ENCODE assay signal across 9 cellular contexts in genomic region chr2:70133127-70133452, GRCh38. TPM values are rescaled to one million over a fixed set of nuclear protein-coding genes. Genes with fewer than 3 reads are reported as not detected.
DNase-seq lines count a peak whose midpoint lies in the region; ATAC-seq and TF ChIP-seq lines count a peak whose summit lies in the region.
"Had no signal": no experiment of that assay in that cellular context is flagged by ENCODE, and none has a peak within 500 bp of the region (broad histone marks: within the 10 kb centered on the region; RNA-seq: fewer than 3 reads in every experiment).

No MANE protein-coding gene starts in this region.

- H3K36me3 ChIP-seq in lower lobe of right lung, result no peaks in the 10 kb centered on the region
- no peaks in the 10 kb centered on the region for H3K36me3 ChIP-seq in thoracic aorta

- H3K36me3 Mint-ChIP-seq in activated CD4-positive, alpha-beta T cell treated with anti-CD3 and anti-CD28 coated beads, Interleukin-2, amount 10 ng/mL, durations not matched to agents 24 days and 14 days (ENCODE audit: low read depth), result peaks cover 6% of the 10 kb centered on the region
- peaks cover 2% of the 10 kb centered on the region for H3K36me3 Mint-ChIP-seq in activated naive CD8-positive, alpha-beta T cell treated with anti-CD3 and anti-CD28 coated beads, Interleukin-2, amount 50 U/mL, for 24 hours (ENCODE audit: low read depth)

- H3K4me3 ChIP-seq in lower lobe of right lung (peak overlapping the region; percentile 50), thoracic aorta (peak overlapping the region; percentile 68)

- peak overlapping the region; percentile 99 for H3K27ac Mint-ChIP-seq in activated CD4-positive, alpha-beta T cell treated with anti-CD3 and anti-CD28 coated beads, Interleukin-2, amount 10 ng/mL, durations not matched to agents 24 days and 14 days
- peak overlapping the region; percentile 97 for H3K27ac Mint-ChIP-seq in activated naive CD8-positive, alpha-beta T cell treated with anti-CD3 and anti-CD28 coated beads, Interleukin-2, amount 50 U/mL, for 24 hours

- no peak for TF ChIP-seq CTCF in lower lobe of right lung (IDR thresholded peaks at IDR 0.05)
- TF ChIP-seq CTCF in thoracic aorta (IDR thresholded peaks at IDR 0.05), result no peak

- peaks cover 3% of the 10 kb centered on the region for H3K9me3 Mint-ChIP-seq in activated CD4-positive, alpha-beta T cell treated with anti-CD3 and anti-CD28 coated beads, Interleukin-2, amount 10 ng/mL, durations not matched to agents 24 days and 14 days
- H3K9me3 Mint-ChIP-seq in activated naive CD8-positive, alpha-beta T cell treated with anti-CD3 and anti-CD28 coated beads, Interleukin-2, amount 50 U/mL, for 24 hours, result no peaks in the 10 kb centered on the region

- peaks cover 72% of the 10 kb centered on the region for H3K4me1 Mint-ChIP-seq in activated CD4-positive, alpha-beta T cell treated with anti-CD3 and anti-CD28 coated beads, Interleukin-2, amount 10 ng/mL, durations not matched to agents 24 days and 14 days
- H3K4me1 Mint-ChIP-seq in activated naive CD8-positive, alpha-beta T cell treated with anti-CD3 and anti-CD28 coated beads, Interleukin-2, amount 50 U/mL, for 24 hours, result peaks cover 87% of the 10 kb centered on the region

- intact Hi-C loops in activated CD4-positive, alpha-beta T cell treated with anti-CD3 and anti-CD28 coated beads, Interleukin-2, amount 10 ng/mL, durations not matched to agents 24 days and 14 days (cut with micrococcal nuclease), result loop anchor here (1.0 to 5.0 kb wide), 5 partner anchors 8 to 491 kb away; partner anchors contain the start of genes AAK1 and PCBP1
- intact Hi-C loops in lower lobe of right lung (cut with DNase I) (no loop called here), posterior cingulate gyrus (cut with DNase I) (no loop called here)

- DNase-seq in activated CD4-positive, alpha-beta T cell treated with anti-CD3 and anti-CD28 coated beads, Interleukin-2, amount 10 ng/mL, durations not matched to agents 24 days and 14 days, result no peak
- DNase-seq in activated CD4-positive, alpha-beta T cell treated with anti-CD3 and anti-CD28 coated beads, Interleukin-2, amount 50 U/mL, for 4 hours, result no peak
- DNase-seq in activated naive CD8-positive, alpha-beta T cell treated with anti-CD3 and anti-CD28 coated beads, Interleukin-2, amount 50 U/mL, for 24 hours, result no peak
- DNase-seq in lower lobe of right lung, result no peak
- no peak for DNase-seq in thoracic aorta (ENCODE audit: low spot score)
- no peak for DNase-seq in posterior cingulate gyrus
- no peak for DNase-seq in NCI-H446 treated with DMSO at 0.1 percent for 48 hours (lab: John Stamatoyannopoulos, UW)
- DNase-seq in stimulated activated CD4-positive, alpha-beta T cell treated with anti-CD3 and anti-CD28 coated beads, Interleukin-4, amount 100 ng/mL, for 24 hours, result no peak
- DNase-seq: activated CD4-positive, CD25-positive, alpha-beta regulatory T cell treated with anti-CD3 and anti-CD28 coated beads, Interleukin-2, amount 50 U/mL, for 72 hours had no signal

- H3K4me1 ChIP-seq in lower lobe of right lung (peaks cover 62% of the 10 kb centered on the region), thoracic aorta (ENCODE audit: control insufficient read depth in 1 of 2, low read depth in 2 of 2) (peaks cover 29 to 47% of the 10 kb centered on the region in 2 donors)

- H3K27me3 Mint-ChIP-seq in activated CD4-positive, alpha-beta T cell treated with anti-CD3 and anti-CD28 coated beads, Interleukin-2, amount 10 ng/mL, durations not matched to agents 24 days and 14 days, result no peaks in the 10 kb centered on the region
- H3K27me3 Mint-ChIP-seq in activated naive CD8-positive, alpha-beta T cell treated with anti-CD3 and anti-CD28 coated beads, Interleukin-2, amount 50 U/mL, for 24 hours, result no peaks in the 10 kb centered on the region

- H3K27ac ChIP-seq in lower lobe of right lung, result peak overlapping the region; percentile 91
- H3K27ac ChIP-seq in thoracic aorta, result peak overlapping the region; percentile 86 to 87

- H3K9me3 ChIP-seq in lower lobe of right lung (no peaks in the 10 kb centered on the region), thoracic aorta (no peaks in the 10 kb centered on the region)

- H3K4me3 Mint-ChIP-seq in activated CD4-positive, alpha-beta T cell treated with anti-CD3 and anti-CD28 coated beads, Interleukin-2, amount 10 ng/mL, durations not matched to agents 24 days and 14 days, result peak overlapping the region; percentile 91
- H3K4me3 Mint-ChIP-seq in activated naive CD8-positive, alpha-beta T cell treated with anti-CD3 and anti-CD28 coated beads, Interleukin-2, amount 50 U/mL, for 24 hours, result peak overlapping the region; percentile 87

- no peak for ATAC-seq in activated naive CD8-positive, alpha-beta T cell treated with anti-CD3 and anti-CD28 coated beads, Interleukin-2, amount 50 U/mL, for 24 hours
- ATAC-seq in lower lobe of right lung (no peak), thoracic aorta (ENCODE audit: insufficient number of reproducible peaks, low FRiP score, low read depth) (no peak)

- H3K27me3 ChIP-seq in lower lobe of right lung (ENCODE audit: low read depth), result no peaks in the 10 kb centered on the region
- no peaks in the 10 kb centered on the region for H3K27me3 ChIP-seq in thoracic aorta (replicated peaks; ENCODE audit: insufficient read depth)

RNA-seq across cellular contexts. Expression of gene PCBP1, which starts 45.8 kb away (rescaled TPM):
- total RNA-seq in activated CD4-positive, alpha-beta T cell treated with anti-CD3 and anti-CD28 coated beads, Interleukin-2, amount 10 ng/mL, durations not matched to agents 24 days and 14 days, result 443 and 447 TPM in 2 replicates
- 308 TPM for total RNA-seq in lower lobe of right lung
- total RNA-seq in thoracic aorta, result 100 to 1,000 TPM; 153 to 235 TPM

RNA-seq across cellular contexts. Expression of gene C2orf42, which starts 57.7 kb away (rescaled TPM):
- 18.5 and 19.6 TPM in 2 replicates for total RNA-seq in activated CD4-positive, alpha-beta T cell treated with anti-CD3 and anti-CD28 coated beads, Interleukin-2, amount 10 ng/mL, durations not matched to agents 24 days and 14 days
- total RNA-seq in lower lobe of right lung (18.0 TPM), thoracic aorta (10 to 100 TPM; 13.7 to 25.5 TPM)
